ENCODE assay signal across 31 cellular contexts in the genomic region with DNA sequence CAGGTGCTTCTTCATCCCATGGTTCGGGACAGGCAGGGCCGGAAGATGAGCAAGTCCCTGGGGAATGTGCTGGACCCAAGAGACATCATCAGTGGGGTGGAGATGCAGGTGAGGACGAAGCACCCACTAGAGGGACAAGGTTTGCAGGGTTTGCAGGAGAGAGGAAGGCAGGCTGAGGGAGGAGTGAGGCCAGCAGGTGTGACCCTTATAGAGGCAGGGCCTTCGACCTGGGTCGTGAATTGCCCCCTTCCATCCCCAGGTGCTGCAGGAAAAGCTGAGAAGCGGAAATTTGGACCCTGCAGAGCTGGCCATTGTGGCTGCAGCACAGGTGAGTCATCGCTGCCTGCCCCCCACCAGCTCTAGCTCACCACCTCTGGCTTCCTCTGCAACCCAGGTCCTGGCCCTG. TPM values are rescaled to one million over a fixed set of nuclear protein-coding genes. Genes with fewer than 3 reads are reported as not detected.
DNase-seq lines count a peak whose midpoint lies in the region; ATAC-seq and TF ChIP-seq lines count a peak whose summit lies in the region.
"Had no signal": no experiment of that assay in that cellular context is flagged by ENCODE, and none has a peak within 500 bp of the region (broad histone marks: within the 10 kb centered on the region; RNA-seq: fewer than 3 reads in every experiment).

No MANE protein-coding gene starts in this region.

- 88% methylated on average over 7 of the region's 7 CpGs for WGBS in mesenchymal stem cell

- H3K4me1 ChIP-seq in uterus = no peaks in the 10 kb centered on the region
- peaks cover 39% of the 10 kb centered on the region for H3K4me1 ChIP-seq in mesenchymal stem cell (ENCODE audit: control insufficient read depth, insufficient read depth, low read depth, low read length)
- H3K4me1 ChIP-seq: BLaER1 treated with 17β-estradiol and CSF1 and Interleukin-3, amounts not matched to agents 10 nM and 100 nM; suprapubic skin had no signal

- ATAC-seq in Right ventricle myocardium superior (ENCODE audit: poor library complexity) = no peak
- ATAC-seq in Right ventricle myocardium inferior = no peak
- no peak for ATAC-seq in activated T-helper 17 cell treated with anti-CD3 and anti-CD28 coated beads, Interleukin-2, amount 50 U/mL, for 72 hours (replicated peaks)
- no peak for ATAC-seq in GM18861 (IDR thresholded peaks at IDR 0.05; ENCODE audit: unreplicated experiment)
- ATAC-seq: activated T-cell treated with anti-CD3 and anti-CD28 coated beads, Interleukin-2, amount 50 U/mL, for 4 hours; left cardiac atrium; T-cell had no signal

- H2BK120ac ChIP-seq in mesenchymal stem cell (ENCODE audit: low read depth, low read length) = no peak overlapping the region

- no peak for TF ChIP-seq CTCF in uterus (IDR thresholded peaks at IDR 0.05)

- H3K9me3 ChIP-seq in uterus (no peaks in the 10 kb centered on the region), mesenchymal stem cell (ENCODE audit: control insufficient read depth, low read length) (no peaks in the 10 kb centered on the region)
- H3K9me3 ChIP-seq: BLaER1 treated with 17β-estradiol and CSF1 and Interleukin-3, amounts not matched to agents 10 nM and 100 nM; suprapubic skin had no signal

- H3K4me1 Mint-ChIP-seq in activated T-helper 17 cell treated with anti-CD3 and anti-CD28 coated beads, Interleukin-2, amount 50 U/mL, for 72 hours = no peaks in the 10 kb centered on the region

- TF ChIP-seq POLR2A in uterus (IDR thresholded peaks at IDR 0.05) = no peak

- peaks cover 91% of the 10 kb centered on the region for H3K36me3 Mint-ChIP-seq in activated T-helper 17 cell treated with anti-CD3 and anti-CD28 coated beads, Interleukin-2, amount 50 U/mL, for 72 hours (ENCODE audit: low read depth)

- no peak overlapping the region for H2AK5ac ChIP-seq in mesenchymal stem cell (ENCODE audit: low read length, severe bottlenecking)

- DNase-seq in Right ventricle myocardium superior = peak; percentile 20
- DNase-seq in Right ventricle myocardium inferior (ENCODE audit: missing footprints) = no peak
- DNase-seq in islet precursor cell = peak; percentile 67
- no peak for DNase-seq in NCI-H774 (lab: John Stamatoyannopoulos, UW)
- DNase-seq in uterus = no peak
- DNase-seq in mesenchymal stem cell = no peak
- DNase-seq: activated CD4-positive, CD25-positive, alpha-beta regulatory T cell treated with anti-CD3 and anti-CD28 coated beads, Interleukin-2, amount 50 U/mL, for 72 hours; activated naive CD4-positive, alpha-beta T cell; activated T-cell treated with anti-CD3 and anti-CD28 coated beads, Interleukin-2, amount 50 U/mL, for 4 hours; COR-L47; DMS79; left cardiac atrium; naive B cell; NCI-H1092; NCI-H1930; NCI-H2227 treated with DMSO at 0.1 percent for 48 hours; stimulated activated CD4-positive, alpha-beta T cell treated with anti-CD3 and anti-CD28 coated beads, Interleukin-2, amount 100 ng/mL, for 24 hours; T-cell had no signal

- no peaks in the 10 kb centered on the region for H3K27me3 Mint-ChIP-seq in activated T-helper 17 cell treated with anti-CD3 and anti-CD28 coated beads, Interleukin-2, amount 50 U/mL, for 72 hours
- H3K27me3 Mint-ChIP-seq: naive B cell, T-cell had no signal

- H3K27me3 ChIP-seq in uterus (no peaks in the 10 kb centered on the region), mesenchymal stem cell (ENCODE audit: control insufficient read depth in 1 of 2, insufficient read depth in 1 of 2, low read length in 2 of 2) (no peaks in the 10 kb centered on the region)
- H3K27me3 ChIP-seq: BLaER1 treated with 17β-estradiol and CSF1 and Interleukin-3, amounts not matched to agents 10 nM and 100 nM; suprapubic skin had no signal

- no peak overlapping the region for H3K14ac ChIP-seq in mesenchymal stem cell (ENCODE audit: low read length in 2 of 2)

- H3K9ac ChIP-seq in mesenchymal stem cell (ENCODE audit: low read length) = no peak overlapping the region
- H3K9ac ChIP-seq: BLaER1 treated with 17β-estradiol and CSF1 and Interleukin-3, amounts not matched to agents 10 nM and 100 nM had no signal

- H2BK12ac ChIP-seq in mesenchymal stem cell (ENCODE audit: low read length in 2 of 2) = no peak overlapping the region

- no peak overlapping the region for H3K4me2 ChIP-seq in mesenchymal stem cell (ENCODE audit: low read length, poor library complexity, severe bottlenecking)
- H3K4me2 ChIP-seq: BLaER1 treated with 17β-estradiol and CSF1 and Interleukin-3, amounts not matched to agents 10 nM and 100 nM; smooth muscle cell had no signal

- H3K4me3 Mint-ChIP-seq in activated T-helper 17 cell treated with anti-CD3 and anti-CD28 coated beads, Interleukin-2, amount 50 U/mL, for 72 hours = no peak overlapping the region
- H3K4me3 Mint-ChIP-seq: activated T-cell treated with anti-CD3 and anti-CD28 coated beads, Interleukin-2, amount 50 U/mL, for 4 hours; T-cell had no signal

- no peak overlapping the region for H2BK15ac ChIP-seq in mesenchymal stem cell (ENCODE audit: low read depth, poor library complexity, severe bottlenecking)

- H3K27ac ChIP-seq in uterus (no peak overlapping the region), mesenchymal stem cell (ENCODE audit: low read length, poor library complexity, severe bottlenecking) (no peak overlapping the region)
- H3K27ac ChIP-seq: BLaER1 treated with 17β-estradiol and CSF1 and Interleukin-3, amounts not matched to agents 10 nM and 100 nM; suprapubic skin had no signal

- H3K9me3 Mint-ChIP-seq in activated T-helper 17 cell treated with anti-CD3 and anti-CD28 coated beads, Interleukin-2, amount 50 U/mL, for 72 hours = no peaks in the 10 kb centered on the region
- H3K9me3 Mint-ChIP-seq: activated T-cell treated with anti-CD3 and anti-CD28 coated beads, Interleukin-2, amount 50 U/mL, for 4 hours; naive B cell; T-cell had no signal

- H2BK5ac ChIP-seq in mesenchymal stem cell (ENCODE audit: low read depth, low read length, poor library complexity, severe bottlenecking) = no peak overlapping the region

- H3K79me1 ChIP-seq in mesenchymal stem cell (replicated peaks; ENCODE audit: low read length, poor library complexity, severe bottlenecking) = peaks cover 13% of the 10 kb centered on the region

- no peak overlapping the region for H4K8ac ChIP-seq in mesenchymal stem cell (ENCODE audit: low read length)

- H3K4me3 ChIP-seq in uterus (no peak overlapping the region), mesenchymal stem cell (ENCODE audit: insufficient read depth in 1 of 2, low read depth in 1 of 2, low read length in 2 of 2) (no peak overlapping the region)
- H3K4me3 ChIP-seq: BLaER1 treated with 17β-estradiol and CSF1 and Interleukin-3, amounts not matched to agents 10 nM and 100 nM; smooth muscle cell; suprapubic skin had no signal

- no peak overlapping the region for H3K4ac ChIP-seq in mesenchymal stem cell (ENCODE audit: low read depth in 1 of 2, low read length in 2 of 2)

- H3K23ac ChIP-seq in mesenchymal stem cell (ENCODE audit: low read length in 2 of 2) = no peak overlapping the region

- intact Hi-C loops in Right ventricle myocardium superior (cut with DNase I) = no loop called here
- intact Hi-C loops in Right ventricle myocardium inferior (cut with DNase I) = no loop called here
- intact Hi-C loops in uterus (cut with DNase I; ENCODE audit: low total_unique reads) = no loop called here

- H3K36me3 ChIP-seq in uterus (no peaks in the 10 kb centered on the region), mesenchymal stem cell (ENCODE audit: control insufficient read depth in 1 of 2, insufficient read depth in 2 of 2, low read depth in 1 of 2, low read length in 2 of 2) (peaks cover 79 to 80% of the 10 kb centered on the region in 2 experiments)

- no peak overlapping the region for H4K91ac ChIP-seq in mesenchymal stem cell (ENCODE audit: low read length)

- H3K27ac Mint-ChIP-seq in activated T-helper 17 cell treated with anti-CD3 and anti-CD28 coated beads, Interleukin-2, amount 50 U/mL, for 72 hours = peak overlapping the region; percentile 34
- H3K27ac Mint-ChIP-seq: naive B cell, T-cell had no signal

- H3K18ac ChIP-seq in mesenchymal stem cell (ENCODE audit: low read depth in 1 of 2, low read length in 2 of 2) = no peak overlapping the region

- no peak overlapping the region for H2AFZ ChIP-seq in mesenchymal stem cell (ENCODE audit: low read depth, low read length)

RNA-seq across cellular contexts. Expression of a gene that starts 8.4 kb away (rescaled TPM):
- total RNA-seq in Right ventricle myocardium superior (17.2 TPM), Right ventricle myocardium inferior (18.3 TPM), uterus (10 to 100 TPM; 12.6 to 34.2 (median 22.4) TPM)
- total RNA-seq in activated T-helper 17 cell treated with anti-CD3 and anti-CD28 coated beads, Interleukin-2, amount 50 U/mL, for 72 hours = 10 to 100 TPM; 50.5 to 64.4 TPM
- 5.1 TPM for polyA plus RNA-seq in mesenchymal stem cell (2013, experiment 1 of 2)
- 4.7 TPM for polyA plus RNA-seq in mesenchymal stem cell (2013, experiment 2 of 2)

RNA-seq across cellular contexts. Expression of a gene that starts 9.5 kb away (rescaled TPM):
- total RNA-seq in Right ventricle myocardium superior (not detected), Right ventricle myocardium inferior (not detected), uterus (1 to 10 TPM in 1 of 4 donors, not detected in 3; 1.1 TPM)
- total RNA-seq in activated T-helper 17 cell treated with anti-CD3 and anti-CD28 coated beads, Interleukin-2, amount 50 U/mL, for 72 hours = not detected
- not detected for polyA plus RNA-seq in mesenchymal stem cell (2013, experiment 1 of 2)
- polyA plus RNA-seq in mesenchymal stem cell (2013, experiment 2 of 2) = not detected
- total RNA-seq: activated CD8-positive, alpha-beta memory T cell treated with anti-CD3 and anti-CD28 coated beads for 36 hours; cardiac septum; glomerular endothelial cell; left cardiac atrium; OCI-LY7; osteocyte; renal cortical epithelial cell; smooth muscle cell; suprapubic skin; urinary bladder had no signal
- polyA plus RNA-seq: AG04450, smooth muscle cell, urinary bladder had no signal

RNA-seq across cellular contexts. Expression of a gene that starts 14.4 kb away (rescaled TPM):
- 23.6 TPM for total RNA-seq in Right ventricle myocardium superior
- 22.2 TPM for total RNA-seq in Right ventricle myocardium inferior
- total RNA-seq in activated T-helper 17 cell treated with anti-CD3 and anti-CD28 coated beads, Interleukin-2, amount 50 U/mL, for 72 hours = 10 to 100 TPM; 34.3 to 39.9 TPM
- 10 to 100 TPM in 3 of 4 donors, not detected in 1; 27.4 to 96.6 (median 65.2) TPM for total RNA-seq in uterus
- 23.5 TPM for polyA plus RNA-seq in mesenchymal stem cell (2013, experiment 1 of 2)
- polyA plus RNA-seq in mesenchymal stem cell (2013, experiment 2 of 2) = 24.5 TPM

RNA-seq across cellular contexts. Expression of a gene that starts 18.3 kb away (rescaled TPM):
- total RNA-seq in Right ventricle myocardium superior = not detected
- not detected for total RNA-seq in Right ventricle myocardium inferior
- not detected for total RNA-seq in activated T-helper 17 cell treated with anti-CD3 and anti-CD28 coated beads, Interleukin-2, amount 50 U/mL, for 72 hours
- total RNA-seq in uterus = under 1 TPM in 1 of 4 donors, not detected in 3; under 0.01 TPM
- not detected for polyA plus RNA-seq in mesenchymal stem cell (2013, experiment 1 of 2)
- polyA plus RNA-seq in mesenchymal stem cell (2013, experiment 2 of 2) = not detected
- total RNA-seq: activated CD8-positive, alpha-beta memory T cell treated with anti-CD3 and anti-CD28 coated beads for 36 hours; cardiac septum; glomerular endothelial cell; left cardiac atrium; OCI-LY7; osteocyte; renal cortical epithelial cell; suprapubic skin; urinary bladder had no signal
- polyA plus RNA-seq: AG04450, smooth muscle cell, urinary bladder had no signal

RNA-seq across cellular contexts. Expression of a gene that starts 38.1 kb away (rescaled TPM):
- 23.2 TPM for total RNA-seq in Right ventricle myocardium superior
- total RNA-seq in Right ventricle myocardium inferior = 32.5 TPM
- 10 to 100 TPM in 1 of 2 donors, 1 to 10 TPM in 1; 3.0 to 19.5 TPM for total RNA-seq in activated T-helper 17 cell treated with anti-CD3 and anti-CD28 coated beads, Interleukin-2, amount 50 U/mL, for 72 hours
- total RNA-seq in uterus = 10 to 100 TPM in 2 of 4 donors, 1 to 10 TPM in 2; 2.1 to 74.1 (median 30.3) TPM
- polyA plus RNA-seq in mesenchymal stem cell (2013, experiment 1 of 2) = 20.0 TPM
- polyA plus RNA-seq in mesenchymal stem cell (2013, experiment 2 of 2) = 21.0 TPM

Comparison
In these comparisons a context has a peak if more than half of its experiments do, and no peak if none do; other contexts are left out.
1. DNase-seq: peak in Right ventricle myocardium superior (single experiment) and islet precursor cell (single experiment); none in Right ventricle myocardium inferior (single experiment), NCI-H774 (single experiment), uterus (0 of 2) and mesenchymal stem cell (single experiment).